14 cellular contexts compared by ENCODE assay signal in the genomic region with DNA sequence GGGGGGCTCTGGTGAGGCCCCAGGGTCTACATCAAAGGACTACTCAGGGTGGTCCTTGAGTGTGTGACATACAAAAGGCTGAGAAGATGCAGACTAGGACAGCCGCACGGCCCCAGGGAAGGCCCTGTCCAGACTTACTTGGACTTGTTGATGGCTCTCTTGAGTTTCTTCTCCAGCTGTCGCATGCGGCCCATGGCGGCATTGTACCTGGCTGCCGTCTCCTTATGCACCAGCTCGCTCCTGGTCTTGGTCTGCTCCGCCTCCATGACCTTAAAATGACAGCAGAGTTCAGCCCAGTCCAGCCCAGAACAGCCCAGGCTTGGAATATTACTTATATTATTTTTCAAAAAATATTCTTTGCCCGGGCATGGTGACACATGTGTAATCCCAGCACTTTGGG.
"Had no signal": no experiment of that assay in that cellular context is flagged by ENCODE, and none has a peak within 500 bp of the region (broad histone marks: within the 10 kb centered on the region; RNA-seq: fewer than 3 reads in every experiment).

No MANE protein-coding gene starts in this region.

- ATAC-seq: activated naive CD8-positive, alpha-beta T cell treated with anti-CD3 and anti-CD28 coated beads, Interleukin-2, amount 50 U/mL, for 24 hours; heart left ventricle; left lung had no signal

- H3K9me3 Mint-ChIP-seq: activated naive CD8-positive, alpha-beta T cell treated with anti-CD3 and anti-CD28 coated beads, Interleukin-2, amount 50 U/mL, for 24 hours had no signal

- H3K36me3 ChIP-seq: cardiac muscle cell had no signal

- H3K27me3 ChIP-seq: cardiac muscle cell, heart left ventricle, left lung, SJCRH30, tibial nerve had no signal

- H3K4me3 Mint-ChIP-seq: activated naive CD8-positive, alpha-beta T cell treated with anti-CD3 and anti-CD28 coated beads, Interleukin-2, amount 50 U/mL, for 24 hours had no signal

- H3K9me3 ChIP-seq: heart left ventricle, left lung, SJCRH30, tibial nerve had no signal

- H3K27me3 Mint-ChIP-seq: activated naive CD8-positive, alpha-beta T cell treated with anti-CD3 and anti-CD28 coated beads, Interleukin-2, amount 50 U/mL, for 24 hours had no signal

- H3K27ac Mint-ChIP-seq: activated naive CD8-positive, alpha-beta T cell treated with anti-CD3 and anti-CD28 coated beads, Interleukin-2, amount 50 U/mL, for 24 hours had no signal

- H3K27ac ChIP-seq: cardiac muscle cell, heart left ventricle, SJCRH30 had no signal

- H3K4me3 ChIP-seq: cardiac muscle cell, heart left ventricle, left lung, SJCRH30, tibial nerve had no signal

- DNase-seq: activated CD4-positive, alpha-beta T cell treated with anti-CD3 and anti-CD28 coated beads for 1 hour; activated CD8-positive, alpha-beta memory T cell treated with anti-CD3 and anti-CD28 coated beads, Interleukin-2, amount 50 U/mL, for 4 hours; activated effector memory CD4-positive, alpha-beta T cell treated with Interleukin-2 at 50 U/mL for 16 hours; activated naive CD8-positive, alpha-beta T cell treated with anti-CD3 and anti-CD28 coated beads, Interleukin-2, amount 50 U/mL, for 24 hours; cortex of kidney; effector CD8-positive, alpha-beta T cell; mesenchymal stem cell; SJCRH30; small intestine; T-helper 9 cell had no signal
